Comparison of ENCODE assay signal across 21 cellular contexts in genomic region chr3:119329551-119329950, GRCh38. TPM values are rescaled to one million over a fixed set of nuclear protein-coding genes. Genes with fewer than 3 reads are reported as not detected.
DNase-seq lines count a peak whose midpoint lies in the region; ATAC-seq, FAIRE-seq and TF ChIP-seq lines count a peak whose summit lies in the region.
"Had no signal": no experiment of that assay in that cellular context is flagged by ENCODE, and none has a peak within 500 bp of the region (broad histone marks: within the 10 kb centered on the region; RNA-seq: fewer than 3 reads in every experiment).

No MANE protein-coding gene starts in this region.

- H3K4me3 Mint-ChIP-seq in brain (peak overlapping the region in 4 of 5 experiments; percentile 19 to 69 (median 57)), neural progenitor cell (no peak overlapping the region), type B pancreatic cell (peak overlapping the region; percentile 9)
- H3K4me3 Mint-ChIP-seq: activated B cell treated with CpG ODN at 0.5 μM for 24 hours; activated naive CD8-positive, alpha-beta T cell had no signal

- no peak overlapping the region for H3K27ac ChIP-seq in neural progenitor cell
- H3K27ac ChIP-seq: parathyroid adenoma had no signal

- no peaks in the 10 kb centered on the region for H3K36me3 ChIP-seq in neural progenitor cell
- H3K36me3 ChIP-seq: BE2C had no signal

- WGBS in lower leg skin, 2 donors = 74 to 88% methylated on average over 7 of the region's 7 CpGs

- no peaks in the 10 kb centered on the region for H4K20me1 ChIP-seq in neural progenitor cell (ENCODE audit: low read depth)

- H3K27me3 Mint-ChIP-seq in brain (peaks cover 10% of the 10 kb centered on the region), neural progenitor cell (ENCODE audit: insufficient read depth, low read depth) (peaks cover 6% of the 10 kb centered on the region), type B pancreatic cell (no peaks in the 10 kb centered on the region)
- H3K27me3 Mint-ChIP-seq: activated B cell treated with CpG ODN at 0.5 μM for 24 hours; activated naive CD8-positive, alpha-beta T cell had no signal

- H3K27ac Mint-ChIP-seq in brain (peak overlapping the region; percentile 7 to 95 (median 91)), neural progenitor cell (peak overlapping the region; percentile 78), type B pancreatic cell (peak overlapping the region; percentile 52)
- H3K27ac Mint-ChIP-seq: activated B cell treated with CpG ODN at 0.5 μM for 24 hours; activated naive CD8-positive, alpha-beta T cell had no signal

- TF ChIP-seq CTCF in brain (conservative IDR thresholded peaks at IDR 0.05) (no peak), neural progenitor cell (IDR thresholded peaks at IDR 0.05) (no peak), type B pancreatic cell (conservative IDR thresholded peaks at IDR 0.05) (no peak), lower leg skin (IDR thresholded peaks at IDR 0.05) (no peak)

- H3K79me2 ChIP-seq in neural progenitor cell (ENCODE audit: low read depth) = no peaks in the 10 kb centered on the region
- H3K79me2 ChIP-seq: parathyroid adenoma had no signal

- no peak for FAIRE-seq in RCC 7860 (lab: Jason Lieb, UNC)
- FAIRE-seq: D721Med, G401.6 had no signal

- no peaks in the 10 kb centered on the region for H3K36me3 Mint-ChIP-seq in brain
- H3K36me3 Mint-ChIP-seq in neural progenitor cell = no peaks in the 10 kb centered on the region
- H3K36me3 Mint-ChIP-seq in type B pancreatic cell = no peaks in the 10 kb centered on the region

- no peak for TF ChIP-seq POLR2A in lower leg skin (IDR thresholded peaks at IDR 0.05)

- DNase-seq in globus pallidus (ENCODE audit: low spot score) = peak; percentile 83
- DNase-seq in neural progenitor cell (ENCODE audit: low spot score) = no peak
- no peak for DNase-seq in type B pancreatic cell (ENCODE audit: extremely low spot score, unreplicated experiment)
- no peak for DNase-seq in DMS114 treated with DMSO at 0.1 percent for 48 hours (lab: John Stamatoyannopoulos, UW; ENCODE audit: unreplicated experiment)
- DNase-seq in lower leg skin (ENCODE audit: low spot score in 2 of 2) = no peak
- DNase-seq in RCC 7860 (ENCODE audit: low spot score) = no peak
- DNase-seq: activated B cell treated with CpG ODN at 0.5 μM for 24 hours; activated CD8-positive, alpha-beta memory T cell treated with anti-CD3 and anti-CD28 coated beads for 24 hours; BE2C; Karpas-422; NCI-H1092; NCI-H2107; NCI-H526 treated with DMSO at 0.1 percent for 48 hours; SHP77 treated with DMSO at 0.1 percent for 48 hours; stimulated activated CD4-positive, alpha-beta T cell treated with anti-CD3 and anti-CD28 coated beads, Interleukin-4, amount 100 ng/mL, for 24 hours had no signal

- H3F3A ChIP-seq in neural progenitor cell (ENCODE audit: low read depth) = peaks cover 3% of the 10 kb centered on the region

- H3K4me3 ChIP-seq in neural progenitor cell (no peak overlapping the region), lower leg skin (ENCODE audit: low read depth, poor library complexity, severe bottlenecking) (no peak overlapping the region)

- H3K9ac ChIP-seq in neural progenitor cell = no peak overlapping the region
- H3K9ac ChIP-seq: parathyroid adenoma had no signal

- no peaks in the 10 kb centered on the region for H3K9me3 ChIP-seq in neural progenitor cell (ENCODE audit: low read depth)
- H3K9me3 ChIP-seq: BE2C had no signal

- peaks cover 21% of the 10 kb centered on the region for H3K4me1 Mint-ChIP-seq in brain
- peaks cover 25% of the 10 kb centered on the region for H3K4me1 Mint-ChIP-seq in neural progenitor cell
- peaks cover 13% of the 10 kb centered on the region for H3K4me1 Mint-ChIP-seq in type B pancreatic cell (ENCODE audit: unreplicated experiment)

- peak overlapping the region; percentile 50 for H2AFZ ChIP-seq in neural progenitor cell (replicated peaks)
- H2AFZ ChIP-seq: parathyroid adenoma had no signal

- peaks cover 9% of the 10 kb centered on the region for H3K27me3 ChIP-seq in neural progenitor cell
- H3K27me3 ChIP-seq: BE2C had no signal

- intact Hi-C loops in lower leg skin (cut with DNase I; ENCODE audit: low total_unique reads) = no loop called here

- H3K9me3 Mint-ChIP-seq in brain (peaks cover 0 to 2% (median 0%) of the 10 kb centered on the region in 5 experiments), neural progenitor cell (no peaks in the 10 kb centered on the region), type B pancreatic cell (no peaks in the 10 kb centered on the region)
- H3K9me3 Mint-ChIP-seq: activated B cell treated with CpG ODN at 0.5 μM for 24 hours had no signal

- no peak for ATAC-seq in HG02759 (IDR thresholded peaks at IDR 0.05; ENCODE audit: unreplicated experiment)

- H3K4me1 ChIP-seq in neural progenitor cell = peaks cover 8% of the 10 kb centered on the region
- H3K4me1 ChIP-seq: parathyroid adenoma had no signal

- H3K4me2 ChIP-seq in neural progenitor cell = no peak overlapping the region

RNA-seq across cellular contexts. Expression of gene ARHGAP31, which starts 35.4 kb away (rescaled TPM):
- polyA plus RNA-seq in brain (ENCODE audit: insufficient read depth, low read depth, low replicate concordance) = 3.9 TPM
- total RNA-seq in neural progenitor cell (ENCODE audit: low replicate concordance) = 0.13 and 0.34 TPM in 2 replicates
- 4.1 and 17.3 TPM in 2 replicates for total RNA-seq in type B pancreatic cell (ENCODE audit: low replicate concordance)
- 10 to 100 TPM; 21.8 to 48.7 (median 22.9) TPM for total RNA-seq in lower leg skin
